5 cellular contexts compared by ENCODE assay signal in genomic region chr11:73271478-73271865, GRCh38. TPM values are rescaled to one million over a fixed set of nuclear protein-coding genes. Genes with fewer than 3 reads are reported as not detected.
"Had no signal": no experiment of that assay in that cellular context is flagged by ENCODE, and none has a peak within 500 bp of the region (broad histone marks: within the 10 kb centered on the region; RNA-seq: fewer than 3 reads in every experiment).

No MANE protein-coding gene starts in this region.

RNA-seq across cellular contexts. Expression of gene P2RY6, which starts 0.7 kb away (rescaled TPM):
- total RNA-seq: activated CD4-positive, alpha-beta T cell treated with anti-CD3 and anti-CD28 coated beads for 36 hours; activated CD8-positive, alpha-beta T cell treated with anti-CD3 and anti-CD28 coated beads for 36 hours; activated naive CD8-positive, alpha-beta T cell treated with anti-CD3 and anti-CD28 coated beads for 36 hours; activated T-cell treated with anti-CD3 and anti-CD28 coated beads, Interleukin-2, amount 50 U/mL, for 72 hours; natural killer cell treated with Interleukin-12 subunit alpha and Interleukin-12 subunit beta and Interleukin-15 and Interleukin-18, amount 100 ng/mL, for 72 hours had no signal

RNA-seq across cellular contexts. Expression of gene P2RY2, which starts 53.4 kb away (rescaled TPM):
- total RNA-seq: activated CD4-positive, alpha-beta T cell treated with anti-CD3 and anti-CD28 coated beads for 36 hours; activated CD8-positive, alpha-beta T cell treated with anti-CD3 and anti-CD28 coated beads for 36 hours; activated naive CD8-positive, alpha-beta T cell treated with anti-CD3 and anti-CD28 coated beads for 36 hours; activated T-cell treated with anti-CD3 and anti-CD28 coated beads, Interleukin-2, amount 50 U/mL, for 72 hours had no signal
